ENCODE assay signal across 1 cellular context in genomic region chr17:28518132-28518531, GRCh38.
TF ChIP-seq lines count a peak whose summit lies in the region.

No MANE protein-coding gene starts in this region.

TF ChIP-seq in GM12878, 131 proteins besides CTCF, POLR2A, EP300 and RAD21:
- peak; percentile 95 for TF ChIP-seq SPI1 (IDR thresholded peaks at IDR 0.05; ENCODE audit: borderline replicate concordance, insufficient read depth, low read depth, low read length)
- TF ChIP-seq SREBF2 (IDR thresholded peaks at IDR 0.05; ENCODE audit: low read length) = no peak
TF ChIP-seq in GM12878: peak in this region for 1.
